ENCODE assay signal across 8 cellular contexts in genomic region chr1:52056110-52056936, GRCh38. TPM values are rescaled to one million over a fixed set of nuclear protein-coding genes. Genes with fewer than 3 reads are reported as not detected.
DNase-seq lines count a peak whose midpoint lies in the region; ATAC-seq and FAIRE-seq lines count a peak whose summit lies in the region.

BTF3L4 (plus strand) TSS chr1:52056295; CDS start chr1:52059848, 3,553 bp downstream.

- H3K4me2 ChIP-seq in Karpas-422 (ENCODE audit: low read depth, low read length, poor library complexity, severe bottlenecking), result peak within 1 kb of the TSS; percentile 95

- peaks cover 96% of the 10 kb centered on the region for H3K79me2 ChIP-seq in Karpas-422 (ENCODE audit: low read length)

- H3K9ac ChIP-seq in Karpas-422 (ENCODE audit: low read length) (peak within 1 kb of the TSS; percentile 91), muscle layer of colon (ENCODE audit: low read length) (peak within 1 kb of the TSS; percentile 86)

- H4K20me1 ChIP-seq in Karpas-422 (ENCODE audit: insufficient read depth, low read depth, low read length), result peaks cover 8% of the 10 kb centered on the region; the same call in 1 of the 2 replicates

- H3K9me3 ChIP-seq in Karpas-422 (ENCODE audit: low read length) (no peaks in the 10 kb centered on the region), esophagus (ENCODE audit: control insufficient read depth in 2 of 2, insufficient read depth in 1 of 2, low read depth in 1 of 2, low read length in 1 of 2) (no peaks in the 10 kb centered on the region), muscle layer of colon (ENCODE audit: low read length) (no peaks in the 10 kb centered on the region)

- H2AFZ ChIP-seq in Karpas-422 (ENCODE audit: low read length), result peak within 1 kb of the TSS; percentile 2

- H3K4me1 ChIP-seq in Karpas-422 (ENCODE audit: low read length) (peaks cover 30% of the 10 kb centered on the region), esophagus (ENCODE audit: control insufficient read depth in 2 of 2, insufficient read depth in 2 of 2, low read length in 1 of 2) (peaks cover 0 to 3% of the 10 kb centered on the region in 2 donors), muscle layer of colon (ENCODE audit: insufficient read depth, low read length) (peaks cover 31% of the 10 kb centered on the region)

- FAIRE-seq in RCC 7860 (lab: Jason Lieb, UNC), result peak; percentile 65

- H3K27me3 ChIP-seq in Karpas-422 (ENCODE audit: low read length) (no peaks in the 10 kb centered on the region), esophagus (ENCODE audit: control insufficient read depth in 1 of 2, insufficient read depth in 2 of 2, low read length in 2 of 2) (no peaks in the 10 kb centered on the region), muscle layer of colon (ENCODE audit: control insufficient read depth in 1 of 2, insufficient read depth in 2 of 2, low read length in 2 of 2) (no peaks in the 10 kb centered on the region)

- H3K36me3 ChIP-seq in Karpas-422 (ENCODE audit: insufficient read depth, low read length) (peaks cover 16% of the 10 kb centered on the region; the same call in 1 of the 2 replicates), esophagus (ENCODE audit: control insufficient read depth in 2 of 2, insufficient read depth in 2 of 2, low read length in 1 of 2) (peaks cover 4 to 5% of the 10 kb centered on the region in 2 donors), muscle layer of colon (ENCODE audit: insufficient read depth, low read length) (peaks cover 27% of the 10 kb centered on the region)

- DNase-seq in DMS79 (lab: John Stamatoyannopoulos, UW), result peak; percentile 93
- peak; percentile 98 for DNase-seq in Karpas-422
- peak; percentile 86 for DNase-seq in RCC 7860 (ENCODE audit: low spot score)
- peak; percentile 94 to 96 for DNase-seq in activated T-cell treated with anti-CD3 and anti-CD28 coated beads, Interleukin-2, amount 50 U/mL, for 48 hours
- peak; percentile 82 for DNase-seq in stimulated activated CD8-positive, alpha-beta memory T cell treated with anti-CD3 and anti-CD28 coated beads, Interleukin-7, amount 100 ng/mL, for 24 hours (ENCODE audit: low read depth)

- 0% methylated on average over 53 to 59 of the region's 59 CpGs for WGBS in esophagus, 2 donors

- no peaks in the 10 kb centered on the region for H3K9me2 ChIP-seq in Karpas-422 (replicated peaks; ENCODE audit: insufficient read depth, low read length)

- ATAC-seq in GM21786 (IDR thresholded peaks at IDR 0.05; ENCODE audit: unreplicated experiment), result peak; percentile 80

- peak within 1 kb of the TSS; percentile 91 for H3K4me3 ChIP-seq in Karpas-422 (ENCODE audit: low read length)
- H3K4me3 ChIP-seq in esophagus (ENCODE audit: low read depth in 1 of 2, low read length in 2 of 2), result peak within 1 kb of the TSS; percentile 86 to 99
- peak within 1 kb of the TSS; percentile 97 to 98 for H3K4me3 ChIP-seq in muscle layer of colon (ENCODE audit: low read depth in 1 of 2, low read length in 2 of 2)

- H3K27ac ChIP-seq in Karpas-422 (ENCODE audit: low read length) (peak within 1 kb of the TSS; percentile 88), esophagus (ENCODE audit: low read depth in 2 of 2, low read length in 1 of 2) (peak within 1 kb of the TSS; percentile 87 to 94), muscle layer of colon (ENCODE audit: low read depth, low read length) (peak within 1 kb of the TSS; percentile 90)

RNA-seq across cellular contexts. Expression of gene BTF3L4, which starts in this region (rescaled TPM):
- total RNA-seq in Karpas-422 (2014; rRNA removed; shearing (Covaris generic); ENCODE audit: low replicate concordance), result 42.6 and 78.8 TPM in 2 replicates
- 10 to 100 TPM; 26.8 to 34.2 TPM for polyA plus RNA-seq in esophagus

Comparison
In these comparisons a context has a peak if more than half of its experiments do, and no peak if none do; other contexts are left out.
1. Peak in every context shown above with its lines: DNase-seq, ATAC-seq, H3K4me3 ChIP-seq and H3K27ac ChIP-seq.